26 cellular contexts compared by ENCODE assay signal in the genomic region with DNA sequence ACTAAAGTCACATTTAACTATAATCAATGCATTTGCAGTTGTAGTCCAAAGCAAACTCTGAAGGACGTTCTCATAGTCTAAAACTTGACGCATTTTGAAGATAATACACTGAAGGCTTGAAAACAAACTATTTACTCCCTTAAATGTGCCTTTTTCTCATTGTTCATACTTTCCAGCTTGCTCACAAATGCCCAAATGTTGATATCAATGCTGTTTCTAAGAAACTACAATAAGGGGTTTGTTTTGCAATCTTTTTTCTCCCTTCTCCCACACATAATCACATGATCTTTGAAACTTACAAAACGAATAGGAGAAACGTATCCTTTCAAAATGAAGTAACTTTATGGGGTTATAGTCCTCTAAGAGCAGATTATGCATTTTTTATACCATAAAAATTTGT.
DNase-seq lines count a peak whose midpoint lies in the region; ATAC-seq and TF ChIP-seq lines count a peak whose summit lies in the region.
"Had no signal": no experiment of that assay in that cellular context is flagged by ENCODE, and none has a peak within 500 bp of the region (broad histone marks: within the 10 kb centered on the region; RNA-seq: fewer than 3 reads in every experiment).

No MANE protein-coding gene starts in this region.

- H3K9ac ChIP-seq in adipocyte (ENCODE audit: low read length): peak overlapping the region; percentile 11

- no peaks in the 10 kb centered on the region for H3K27me3 ChIP-seq in adipocyte (replicated peaks; ENCODE audit: control insufficient read depth, insufficient read depth, low read length)
- H3K27me3 ChIP-seq: heart left ventricle, transverse colon had no signal

- H3K27ac ChIP-seq in substantia nigra (ENCODE audit: low read depth, low read length, poor library complexity, severe bottlenecking): peak overlapping the region; percentile 17
- H3K27ac ChIP-seq: heart left ventricle, psoas muscle, transverse colon had no signal

- no peaks in the 10 kb centered on the region for H3K36me3 ChIP-seq in adipocyte (ENCODE audit: control insufficient read depth, insufficient read depth, low read length, severe bottlenecking)
- H3K36me3 ChIP-seq: heart left ventricle, transverse colon had no signal

- H3K4me1 ChIP-seq in adipocyte (ENCODE audit: control insufficient read depth, insufficient read depth, low read length): peaks cover 15% of the 10 kb centered on the region
- H3K4me1 ChIP-seq: heart left ventricle, psoas muscle, transverse colon had no signal

- no peak for TF ChIP-seq CTCF in foreskin fibroblast (IDR thresholded peaks at IDR 0.05; ENCODE audit: low read depth, low read length)

- peak; percentile 52 for DNase-seq in GM04503 (ENCODE audit: low read depth)
- peak; percentile 43 for DNase-seq in adipocyte (ENCODE audit: low read depth)
- peak; percentile 18 to 55 for DNase-seq in foreskin fibroblast
- DNase-seq in substantia nigra (lab: John Stamatoyannopoulos, UW): no peak
- DNase-seq: activated B cell treated with CpG ODN at 0.5 μM for 24 hours; activated CD4-positive, alpha-beta memory T cell treated with anti-CD3 and anti-CD28 coated beads, Interleukin-2, amount 10 ng/mL, durations not matched to agents 7 days and 5 days; activated T-cell treated with anti-CD3 and anti-CD28 coated beads for 4 hours; amniotic stem cell; caudate nucleus; COR-L47; DND-41; heart left ventricle; Karpas-422; left ventricle myocardium superior; NCI-H1436; NCI-H2171 treated with DMSO at 0.1 percent for 48 hours; NCI-H69; psoas muscle; SHP77 treated with DMSO at 0.1 percent for 48 hours; small intestine; stimulated activated CD4-positive, alpha-beta T cell treated with anti-CD3 and anti-CD28 coated beads, Interleukin-2, amount 100 ng/mL, for 48 hours; stimulated activated naive CD8-positive, alpha-beta T cell treated with anti-CD3 and anti-CD28 coated beads, Interleukin-15, Interleukin-2, amounts not matched to agents 100 U/mL and 50 U/mL, for 24 hours; transverse colon had no signal

- ATAC-seq in GM18517 (IDR thresholded peaks at IDR 0.05; ENCODE audit: unreplicated experiment): no peak
- ATAC-seq in HG03095 (IDR thresholded peaks at IDR 0.05; ENCODE audit: unreplicated experiment): no peak
- ATAC-seq in HG02763 (IDR thresholded peaks at IDR 0.05; ENCODE audit: unreplicated experiment): no peak
- ATAC-seq: heart left ventricle; left ventricle myocardium superior; psoas muscle; stimulated activated naive CD8-positive, alpha-beta T cell treated with anti-CD3 and anti-CD28 coated beads, Interleukin-15, Interleukin-2, amounts not matched to agents 100 U/mL and 50 U/mL, for 24 hours had no signal

- H3K4me3 ChIP-seq in adipocyte (ENCODE audit: low read length) (peak overlapping the region; percentile 64), foreskin fibroblast (ENCODE audit: low read depth in 1 of 2, low read length in 2 of 2) (no peak overlapping the region)
- H3K4me3 ChIP-seq: heart left ventricle, psoas muscle, transverse colon had no signal

- H3K9me3 ChIP-seq in adipocyte (ENCODE audit: control insufficient read depth, low read length): no peaks in the 10 kb centered on the region
- H3K9me3 ChIP-seq: heart left ventricle, psoas muscle, transverse colon had no signal

Comparison
In these comparisons a context has a peak if more than half of its experiments do, and no peak if none do; other contexts are left out.
1. DNase-seq: peak in GM04503 (single experiment), adipocyte (single experiment) and foreskin fibroblast (2 of 2); none in substantia nigra (0 of 49).